In genomic region chr7:132578050-132578370, GRCh38 we compare ENCODE assay signal across 2 cellular contexts.
TF ChIP-seq lines count a peak whose summit lies in the region.

No MANE protein-coding gene starts in this region.

TF ChIP-seq in SK-N-SH, 30 proteins besides CTCF, POLR2A, EP300 and RAD21 (continued from another document):
- TF ChIP-seq MXI1 (IDR thresholded peaks at IDR 0.05; ENCODE audit: low read depth, low read length), result no peak
- no peak for TF ChIP-seq REST (IDR thresholded peaks at IDR 0.05; ENCODE audit: low read depth, low read length)
- TF ChIP-seq RXRA (IDR thresholded peaks at IDR 0.05; ENCODE audit: borderline replicate concordance, low read depth), result no peak

TF ChIP-seq in HEK293, 187 proteins besides CTCF, POLR2A, EP300 and RAD21 (continued from another document):
- TF ChIP-seq PRDM10 (tag by site-specific recombination; IDR thresholded peaks at IDR 0.05), result peak; percentile 67
